ENCODE assay signal across 2 cellular contexts in the genomic region with DNA sequence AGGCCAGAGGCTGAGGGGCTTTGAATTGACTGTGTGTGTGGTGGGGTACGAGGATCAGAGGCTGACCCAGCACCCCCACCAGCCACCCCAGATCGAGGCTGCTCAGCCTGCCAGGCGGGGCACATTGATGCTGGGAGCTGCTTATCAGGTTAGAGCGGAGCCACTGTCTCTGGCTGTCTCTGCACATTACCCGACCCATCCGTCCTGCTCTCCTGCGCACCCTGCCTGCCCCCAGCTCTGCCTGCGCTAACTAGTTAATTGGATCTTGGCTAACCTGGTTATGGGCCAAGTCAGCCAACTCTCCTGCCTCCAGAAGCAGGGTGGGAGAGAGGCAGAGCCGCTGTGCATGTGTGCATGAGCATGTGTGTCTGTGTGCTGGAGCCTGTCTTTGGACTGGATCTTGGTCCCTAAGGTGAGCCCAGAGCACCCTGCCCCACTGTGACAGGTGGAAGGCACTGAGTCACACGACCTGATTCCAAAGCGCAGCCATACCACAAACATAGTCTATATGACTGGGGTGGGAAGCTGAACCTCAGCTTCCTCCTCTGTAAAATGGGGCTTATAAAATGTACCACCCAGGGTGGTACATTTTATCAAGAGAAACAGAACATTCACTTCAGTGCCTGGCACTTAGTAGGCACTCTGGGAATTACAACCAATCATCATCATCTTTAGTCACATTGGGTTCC.
TF ChIP-seq lines count a peak whose summit lies in the region.

No MANE protein-coding gene starts in this region.

TF ChIP-seq in IMR-90, 13 proteins besides CTCF, POLR2A, EP300 and RAD21:
- TF ChIP-seq FOS (IDR thresholded peaks at IDR 0.05; ENCODE audit: low read depth, low read length) (no peak), RFX5 (IDR thresholded peaks at IDR 0.05; ENCODE audit: low read depth, low read length) (no peak), MAZ (IDR thresholded peaks at IDR 0.05; ENCODE audit: borderline replicate concordance, low read depth, low read length) (no peak), NFE2L2 (IDR thresholded peaks at IDR 0.05; ENCODE audit: low read depth, low read length) (no peak)
- TF ChIP-seq, protein P1, sequence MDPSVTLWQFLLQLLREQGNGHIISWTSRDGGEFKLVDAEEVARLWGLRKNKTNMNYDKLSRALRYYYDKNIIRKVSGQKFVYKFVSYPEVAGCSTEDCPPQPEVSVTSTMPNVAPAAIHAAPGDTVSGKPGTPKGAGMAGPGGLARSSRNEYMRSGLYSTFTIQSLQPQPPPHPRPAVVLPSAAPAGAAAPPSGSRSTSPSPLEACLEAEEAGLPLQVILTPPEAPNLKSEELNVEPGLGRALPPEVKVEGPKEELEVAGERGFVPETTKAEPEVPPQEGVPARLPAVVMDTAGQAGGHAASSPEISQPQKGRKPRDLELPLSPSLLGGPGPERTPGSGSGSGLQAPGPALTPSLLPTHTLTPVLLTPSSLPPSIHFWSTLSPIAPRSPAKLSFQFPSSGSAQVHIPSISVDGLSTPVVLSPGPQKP (IDR thresholded peaks at IDR 0.05; ENCODE audit: borderline replicate concordance, low read depth, low read length) = no peak

TF ChIP-seq in neural cell, 6 proteins besides CTCF, POLR2A, EP300 and RAD21:
- TF ChIP-seq REST (IDR thresholded peaks at IDR 0.05; ENCODE audit: borderline replicate concordance) = no peak
- no peak for TF ChIP-seq EZH2 (IDR thresholded peaks at IDR 0.05; ENCODE audit: borderline replicate concordance, insufficient read depth, low read length, poor library complexity, severe bottlenecking)
- no peak for TF ChIP-seq SMC3 (conservative IDR thresholded peaks at IDR 0.05; ENCODE audit: poor library complexity)
- TF ChIP-seq MXI1 (conservative IDR thresholded peaks at IDR 0.05; ENCODE audit: poor library complexity, severe bottlenecking) = no peak
- no peak for TF ChIP-seq POLR2AphosphoS5 (IDR thresholded peaks at IDR 0.05)
- TF ChIP-seq TAF1 (IDR thresholded peaks at IDR 0.05; ENCODE audit: low read depth) = no peak
